ENCODE assay signal across 8 cellular contexts in the genomic region with DNA sequence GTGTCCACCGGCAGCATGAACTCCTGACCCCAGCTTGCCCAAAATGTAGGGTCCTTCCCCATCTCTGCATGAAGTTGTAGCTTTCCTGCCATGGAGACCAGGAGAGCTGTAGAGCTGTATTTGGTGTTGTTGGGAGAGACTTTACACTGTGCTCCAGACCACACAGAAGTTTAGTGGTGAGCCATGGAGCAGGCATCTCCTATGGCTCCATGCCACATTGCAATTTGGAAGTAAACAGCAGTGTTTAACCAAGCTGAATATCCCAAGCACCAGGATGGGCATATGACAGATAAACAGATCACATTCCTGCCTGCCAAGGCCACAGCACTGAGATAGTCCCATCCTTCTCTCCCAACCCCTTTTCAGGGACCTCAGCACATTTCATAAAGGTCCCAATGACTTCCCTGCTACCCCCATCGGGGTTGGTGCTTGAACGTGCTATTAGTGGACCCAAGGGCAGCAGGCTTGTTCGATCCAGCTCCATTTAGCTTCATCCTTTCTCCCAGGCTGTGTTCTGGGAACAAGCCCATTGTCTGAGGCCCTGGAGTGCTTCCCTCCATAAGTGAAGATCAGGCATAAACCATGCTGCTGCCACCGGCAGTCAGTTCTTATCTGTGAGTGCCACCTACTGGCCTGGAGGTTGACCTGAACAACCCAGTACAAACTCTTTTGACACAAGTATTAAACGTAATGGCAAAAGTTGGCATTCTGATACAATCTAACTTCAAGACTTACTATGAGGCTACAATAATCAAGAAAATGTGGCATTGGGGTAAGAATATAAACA.
DNase-seq lines count a peak whose midpoint lies in the region; ATAC-seq, FAIRE-seq and TF ChIP-seq lines count a peak whose summit lies in the region.

No MANE protein-coding gene starts in this region.

- H3K27me3 ChIP-seq in PC-9 (ENCODE audit: insufficient read depth, low read depth), result no peaks in the 10 kb centered on the region
- no peaks in the 10 kb centered on the region for H3K27me3 ChIP-seq in tibial nerve

- H3K36me3 ChIP-seq in PC-9 (ENCODE audit: low read depth) (no peaks in the 10 kb centered on the region), tibial nerve (no peaks in the 10 kb centered on the region)

- no peaks in the 10 kb centered on the region for H4K20me1 ChIP-seq in PC-9 (ENCODE audit: insufficient read depth)

- no TSS peak for BruUV-seq in PC-9 (replicated peaks; lab: Mats Ljungman, UMichigan)

- no peak for TF ChIP-seq POLR2A in tibial nerve (IDR thresholded peaks at IDR 0.05)

- no peaks in the 10 kb centered on the region for H3K9me2 ChIP-seq in PC-9 (ENCODE audit: insufficient read depth)

- no peak overlapping the region for H3K27ac ChIP-seq in PC-9
- no peak overlapping the region for H3K27ac ChIP-seq in tibial nerve

- H3K4me1 ChIP-seq in PC-9 (replicated peaks; ENCODE audit: insufficient read depth), result no peaks in the 10 kb centered on the region
- H3K4me1 ChIP-seq in tibial nerve, result no peaks in the 10 kb centered on the region

- intact Hi-C loops in PC-9 (cut with micrococcal nuclease; ENCODE audit: unreplicated experiment), result loop anchor here (2.0 kb wide), 1 partner anchor 431 kb away; no protein-coding TSS in a partner anchor

- H3K79me2 ChIP-seq in PC-9 (ENCODE audit: low read depth), result no peaks in the 10 kb centered on the region

- H3K9me3 ChIP-seq in PC-9 (ENCODE audit: insufficient read depth, low read depth) (no peaks in the 10 kb centered on the region), tibial nerve (no peaks in the 10 kb centered on the region)

- 0 out of 2 replicates have a peak overlapping the region, but pooled peaks have one; percentile 18 for H2AFZ ChIP-seq in PC-9

- DNase-seq in D721Med (ENCODE audit: insufficient read length, low spot score) (no peak), PC-9 (peak in 1 of 2 experiments; percentile 15), fibroblast of villous mesenchyme (ENCODE audit: low read depth) (peak; percentile 16), tibial nerve (ENCODE audit: low spot score in 2 of 2) (no peak), NCI-H226 (no peak), omental fat pad (ENCODE audit: low spot score) (no peak)

- TF ChIP-seq EP300 in tibial nerve (IDR thresholded peaks at IDR 0.05), result no peak

- POLR2A ChIA-PET in PC-9 (lab: Charles Lee; ENCODE audit: unreplicated experiment), result interaction anchor here (0.7 kb wide), 1 partner anchor 1183 kb away, joined by 4 read pairs; no protein-coding TSS in a partner anchor

- 0 out of 2 replicates have a peak overlapping the region, but pooled peaks have one; percentile 35 for H3K4me2 ChIP-seq in PC-9

- WGBS in tibial nerve, 2 donors, result 78 to 84% methylated on average over 6 of the region's 6 CpGs

- TF ChIP-seq CTCF in D721Med (IDR thresholded peaks at IDR 0.05; ENCODE audit: insufficient read depth, missing control alignments), result peak; percentile 36
- TF ChIP-seq CTCF in PC-9 (conservative IDR thresholded peaks at IDR 0.05), result peak; percentile 68
- peak; percentile 45 for TF ChIP-seq CTCF in fibroblast of villous mesenchyme (IDR thresholded peaks at IDR 0.05; ENCODE audit: insufficient read depth, low read depth, low read length)
- TF ChIP-seq CTCF in tibial nerve (IDR thresholded peaks at IDR 0.05), result peak in 3 of 5 experiments; percentile 11 to 17 (median 11)
- TF ChIP-seq CTCF in omental fat pad (IDR thresholded peaks at IDR 0.05), result no peak

- CTCF ChIA-PET in PC-9 (lab: Charles Lee), result no interaction called here

- FAIRE-seq in D721Med (lab: Jason Lieb, UNC), result no peak

- no peaks in the 10 kb centered on the region for H3F3A ChIP-seq in PC-9 (ENCODE audit: insufficient read depth, low read depth)

- ATAC-seq in GM18870 (IDR thresholded peaks at IDR 0.05; ENCODE audit: unreplicated experiment) (peak; percentile 68), HG03060 (IDR thresholded peaks at IDR 0.05; ENCODE audit: low read depth, unreplicated experiment) (peak; percentile 77), omental fat pad (ENCODE audit: low FRiP score) (no peak)

- no peak overlapping the region for H3K4me3 ChIP-seq in PC-9
- no peak overlapping the region for H3K4me3 ChIP-seq in fibroblast of villous mesenchyme (ENCODE audit: low read depth, low read length)
- H3K4me3 ChIP-seq in tibial nerve, result no peak overlapping the region

Comparison
In these comparisons a context has a peak if more than half of its experiments do, and no peak if none do; other contexts are left out.
1. CTCF ChIP-seq: peak in D721Med (single experiment), PC-9 (single experiment), fibroblast of villous mesenchyme (single experiment) and tibial nerve (3 of 5); none in omental fat pad (0 of 3).